Comparison of ENCODE assay signal across 8 cellular contexts in genomic region chr2:96800762-96801463, GRCh38.
A peak's percentile ranks its signal among the peaks of the same experiment; 100 is the strongest.
DNase-seq lines count a peak whose midpoint lies in the region; ATAC-seq lines count a peak whose summit lies in the region.

No MANE protein-coding gene starts in this region.

- no peaks in the 10 kb centered on the region for H3K9me3 ChIP-seq in effector memory CD4-positive, alpha-beta T cell (ENCODE audit: control insufficient read depth, low read length)

- ATAC-seq in HG02678 (IDR thresholded peaks at IDR 0.05; ENCODE audit: unreplicated experiment): peak; percentile 87

- DNase-seq in NCI-H82 (lab: John Stamatoyannopoulos, UW) (peak; percentile 85), NCI-H82 treated with DMSO at 0.1 percent for 48 hours (lab: John Stamatoyannopoulos, UW; ENCODE audit: unreplicated experiment) (no peak), NCI-H2196 treated with DMSO at 0.1 percent for 48 hours (lab: John Stamatoyannopoulos, UW; ENCODE audit: unreplicated experiment) (peak; percentile 58), midbrain (lab: John Stamatoyannopoulos, UW) (peak; percentile 41)
- DNase-seq in activated CD8-positive, alpha-beta memory T cell treated with anti-CD3 and anti-CD28 coated beads for 1 hour (ENCODE audit: extremely low read depth in 1 of 2, low read depth in 1 of 2): peak; percentile 43 to 49
- DNase-seq in effector memory CD4-positive, alpha-beta T cell: peak; percentile 28 to 47 (median 42)
- DNase-seq in stimulated activated CD8-positive, alpha-beta memory T cell treated with anti-CD3 and anti-CD28 coated beads, Interleukin-4, amount 100 ng/mL, for 4 hours (ENCODE audit: low read depth in 2 of 2, low spot score in 1 of 2): peak; percentile 23 to 34

- peaks cover 15% of the 10 kb centered on the region for H3K4me1 ChIP-seq in effector memory CD4-positive, alpha-beta T cell (ENCODE audit: control insufficient read depth, insufficient read depth, low read length, poor library complexity, severe bottlenecking)

- H3K4me3 ChIP-seq in effector memory CD4-positive, alpha-beta T cell (ENCODE audit: insufficient read depth, low read depth, low read length, poor library complexity, severe bottlenecking): no peak overlapping the region

- no peaks in the 10 kb centered on the region for H3K27me3 ChIP-seq in effector memory CD4-positive, alpha-beta T cell (replicated peaks; ENCODE audit: control insufficient read depth, insufficient read depth, low read length, poor library complexity, severe bottlenecking)

- peaks cover 6% of the 10 kb centered on the region for H3K36me3 ChIP-seq in effector memory CD4-positive, alpha-beta T cell (ENCODE audit: control insufficient read depth, insufficient read depth, low read length)

- no peak overlapping the region for H3K27ac ChIP-seq in effector memory CD4-positive, alpha-beta T cell (ENCODE audit: insufficient read depth, low read length, poor library complexity, severe bottlenecking)
